ENCODE assay signal across 2 cellular contexts in the genomic region with DNA sequence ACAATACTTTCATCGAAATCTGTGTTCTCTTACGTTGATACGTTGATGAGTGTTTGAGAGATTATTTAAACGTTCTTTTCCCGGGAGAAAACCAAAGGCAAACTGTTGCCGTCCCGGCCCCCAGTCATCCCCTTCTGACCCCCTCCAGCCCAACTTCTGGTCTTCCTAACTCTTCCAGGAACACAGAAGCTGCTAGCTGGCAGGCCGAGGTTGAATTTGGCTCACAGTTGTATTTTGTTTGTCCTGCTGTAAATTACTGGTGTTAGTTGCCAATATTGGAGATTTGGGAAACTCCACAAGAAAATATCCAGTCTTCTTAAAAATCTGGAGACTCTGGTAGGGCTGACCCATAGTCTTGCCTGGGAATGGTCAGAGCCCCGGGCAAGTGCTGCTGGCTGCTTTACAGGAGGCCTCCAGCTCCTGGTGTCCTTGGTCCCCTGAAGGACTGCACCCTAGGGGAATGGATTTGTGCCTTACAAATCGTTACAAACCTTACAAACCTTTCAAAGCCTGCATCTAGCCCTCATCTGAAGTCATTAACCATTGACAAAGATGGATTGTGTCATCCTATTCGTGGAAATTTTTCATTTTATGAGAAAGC.
TF ChIP-seq lines count a peak whose summit lies in the region.

No MANE protein-coding gene starts in this region.

TF ChIP-seq in HCT116, 20 proteins besides CTCF, POLR2A, EP300 and RAD21 (continued from another document):
- TF ChIP-seq EZH2 (IDR thresholded peaks at IDR 0.05): no peak

TF ChIP-seq in HepG2, 621 proteins besides CTCF, POLR2A, EP300 and RAD21 (continued from another document):
- TF ChIP-seq STAT6 (CRISPR knock-in tag; IDR thresholded peaks at IDR 0.05; ENCODE audit: borderline replicate concordance) (no peak), TRIM24 (CRISPR knock-in tag; IDR thresholded peaks at IDR 0.05) (no peak), ZFP82 (CRISPR knock-in tag; IDR thresholded peaks at IDR 0.05; ENCODE audit: borderline replicate concordance) (no peak), GLMP (CRISPR knock-in tag; IDR thresholded peaks at IDR 0.05; ENCODE audit: borderline replicate concordance) (no peak), ZNF800 (CRISPR knock-in tag; IDR thresholded peaks at IDR 0.05) (no peak), ZNF350 (CRISPR knock-in tag; IDR thresholded peaks at IDR 0.05; ENCODE audit: borderline replicate concordance, low read depth) (no peak), SMAD1 (CRISPR knock-in tag; IDR thresholded peaks at IDR 0.05; ENCODE audit: borderline replicate concordance, low read depth) (no peak)
- TF ChIP-seq, protein P1, sequence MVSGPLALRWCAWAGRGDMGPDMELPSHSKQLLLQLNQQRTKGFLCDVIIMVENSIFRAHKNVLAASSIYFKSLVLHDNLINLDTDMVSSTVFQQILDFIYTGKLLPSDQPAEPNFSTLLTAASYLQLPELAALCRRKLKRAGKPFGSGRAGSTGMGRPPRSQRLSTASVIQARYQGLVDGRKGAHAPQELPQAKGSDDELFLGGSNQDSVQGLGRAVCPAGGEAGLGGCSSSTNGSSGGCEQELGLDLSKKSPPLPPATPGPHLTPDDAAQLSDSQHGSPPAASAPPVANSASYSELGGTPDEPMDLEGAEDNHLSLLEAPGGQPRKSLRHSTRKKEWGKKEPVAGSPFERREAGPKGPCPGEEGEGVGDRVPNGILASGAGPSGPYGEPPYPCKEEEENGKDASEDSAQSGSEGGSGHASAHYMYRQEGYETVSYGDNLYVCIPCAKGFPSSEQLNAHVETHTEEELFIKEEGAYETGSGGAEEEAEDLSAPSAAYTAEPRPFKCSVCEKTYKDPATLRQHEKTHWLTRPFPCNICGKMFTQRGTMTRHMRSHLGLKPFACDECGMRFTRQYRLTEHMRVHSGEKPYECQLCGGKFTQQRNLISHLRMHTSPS (CRISPR knock-in tag; IDR thresholded peaks at IDR 0.05; ENCODE audit: low read depth): no peak
